ENCODE assay signal across 23 cellular contexts in genomic region chr6:144722925-144723324, GRCh38.
A peak's percentile ranks its signal among the peaks of the same experiment; 100 is the strongest.
DNase-seq lines count a peak whose midpoint lies in the region; ATAC-seq and TF ChIP-seq lines count a peak whose summit lies in the region.
"Had no signal": no experiment of that assay in that cellular context is flagged by ENCODE, and none has a peak within 500 bp of the region (broad histone marks: within the 10 kb centered on the region; RNA-seq: fewer than 3 reads in every experiment).

No MANE protein-coding gene starts in this region.

- no peaks in the 10 kb centered on the region for H3K9me3 Mint-ChIP-seq in stimulated activated effector memory CD8-positive, alpha-beta T cell treated with anti-CD3 and anti-CD28 coated beads, Interleukin-12 subunit alpha, Interleukin-12 subunit beta, amount 100 ng/mL, for 72 hours
- H3K9me3 Mint-ChIP-seq: brain; CD8-positive, alpha-beta T cell; H9; mesothelial cell of epicardium had no signal

- H3K4me3 Mint-ChIP-seq in stimulated activated effector memory CD8-positive, alpha-beta T cell treated with anti-CD3 and anti-CD28 coated beads, Interleukin-12 subunit alpha, Interleukin-12 subunit beta, amount 100 ng/mL, for 72 hours = no peak overlapping the region
- H3K4me3 Mint-ChIP-seq: brain; CD8-positive, alpha-beta T cell; H9; mesothelial cell of epicardium; naive B cell had no signal

- no TSS peak for BruUV-seq in PC-3 (replicated peaks; lab: Mats Ljungman, UMichigan)

- DNase-seq in SKM-1 treated with dmso at 0.1 percent for 144 hours (lab: John Stamatoyannopoulos, UW; ENCODE audit: unreplicated experiment) (peak; percentile 12), SKM-1 (lab: John Stamatoyannopoulos, UW; ENCODE audit: unreplicated experiment) (no peak), PC-3 (no peak), NCI-H146 treated with DMSO at 0.1 percent for 48 hours (lab: John Stamatoyannopoulos, UW; ENCODE audit: unreplicated experiment) (no peak), DMS53 (lab: John Stamatoyannopoulos, UW) (no peak), inferior parietal cortex (ENCODE audit: extremely low spot score) (no peak)
- DNase-seq in stimulated activated effector memory CD8-positive, alpha-beta T cell treated with anti-CD3 and anti-CD28 coated beads, Interleukin-12 subunit alpha, Interleukin-12 subunit beta, amount 100 ng/mL, for 72 hours (ENCODE audit: low spot score in 2 of 2) = no peak
- DNase-seq: activated CD4-positive, alpha-beta T cell treated with anti-CD3 and anti-CD28 coated beads for 1 hour; activated T-cell treated with anti-CD3 and anti-CD28 coated beads, Interleukin-2, amount 50 U/mL, for 48 hours; adrenal gland; CD8-positive, alpha-beta T cell; H9; left ventricle myocardium superior; naive B cell; NCI-H1436 treated with DMSO at 0.1 percent for 48 hours; NCI-H446 treated with DMSO at 0.1 percent for 48 hours; Peyer's patch; stimulated activated CD4-positive, alpha-beta T cell treated with anti-CD3 and anti-CD28 coated beads, Interleukin-15, amount 100 ng/mL, for 24 hours; tibial artery had no signal

- no peak overlapping the region for H3K4me2 ChIP-seq in PC-3 (ENCODE audit: low read length)

- no peaks in the 10 kb centered on the region for H3K9me2 ChIP-seq in PC-3 (replicated peaks; ENCODE audit: low read length)

- CTCF ChIA-PET in PC-3 (lab: Charles Lee) = no interaction called here

- no peak overlapping the region for H2AFZ ChIP-seq in PC-3 (ENCODE audit: low read length)

- no peaks in the 10 kb centered on the region for H3K9me3 ChIP-seq in PC-3 (ENCODE audit: low read length)
- H3K9me3 ChIP-seq: adrenal gland, Peyer's patch, SJSA1, tibial artery had no signal

- H3K79me2 ChIP-seq in PC-3 (ENCODE audit: low read length) = no peaks in the 10 kb centered on the region

- POLR2A ChIA-PET in PC-3 (lab: Charles Lee; ENCODE audit: unreplicated experiment) = no interaction called here

- peak overlapping the region; percentile 5 for H3K27ac Mint-ChIP-seq in stimulated activated effector memory CD8-positive, alpha-beta T cell treated with anti-CD3 and anti-CD28 coated beads, Interleukin-12 subunit alpha, Interleukin-12 subunit beta, amount 100 ng/mL, for 72 hours
- H3K27ac Mint-ChIP-seq: CD8-positive, alpha-beta T cell; mesothelial cell of epicardium had no signal

- peaks cover 42% of the 10 kb centered on the region for H3K4me1 Mint-ChIP-seq in stimulated activated effector memory CD8-positive, alpha-beta T cell treated with anti-CD3 and anti-CD28 coated beads, Interleukin-12 subunit alpha, Interleukin-12 subunit beta, amount 100 ng/mL, for 72 hours

- peaks cover 39% of the 10 kb centered on the region for H3K4me1 ChIP-seq in PC-3 (ENCODE audit: insufficient read depth, low read length)
- H3K4me1 ChIP-seq: adrenal gland, Peyer's patch, tibial artery had no signal

- H3K27ac ChIP-seq in PC-3 (ENCODE audit: low read length) = 0 out of 2 replicates have a peak overlapping the region, but pooled peaks have one; percentile 27
- H3K27ac ChIP-seq: adrenal gland, Peyer's patch, SJSA1, tibial artery had no signal

- no peaks in the 10 kb centered on the region for H3K27me3 ChIP-seq in PC-3 (ENCODE audit: low read length)
- H3K27me3 ChIP-seq: adrenal gland, Peyer's patch, SJSA1, tibial artery had no signal

- H3K36me3 ChIP-seq in PC-3 (ENCODE audit: low read depth, low read length) = no peaks in the 10 kb centered on the region
- H3K36me3 ChIP-seq: adrenal gland, Peyer's patch had no signal

- intact Hi-C loops in PC-3 (cut with micrococcal nuclease) = no loop called here

- H3F3A ChIP-seq in PC-3 (ENCODE audit: low read length, unreplicated experiment) = no peaks in the 10 kb centered on the region

- H3K36me3 Mint-ChIP-seq in stimulated activated effector memory CD8-positive, alpha-beta T cell treated with anti-CD3 and anti-CD28 coated beads, Interleukin-12 subunit alpha, Interleukin-12 subunit beta, amount 100 ng/mL, for 72 hours = peaks cover 6% of the 10 kb centered on the region

- H3K4me3 ChIP-seq in PC-3 (ENCODE audit: low read length) = no peak overlapping the region
- H3K4me3 ChIP-seq: adrenal gland, Peyer's patch, SJSA1, tibial artery had no signal

- no peaks in the 10 kb centered on the region for H4K20me1 ChIP-seq in PC-3 (ENCODE audit: low read length)

- no peak overlapping the region for H3K9ac ChIP-seq in PC-3 (ENCODE audit: low read length)

- no peak for TF ChIP-seq CTCF in PC-3 (conservative IDR thresholded peaks at IDR 0.05; ENCODE audit: low read depth, low read length)

- ATAC-seq in HG02973 (IDR thresholded peaks at IDR 0.05; ENCODE audit: unreplicated experiment) = peak; percentile 41
- no peak for ATAC-seq in PC-3
- ATAC-seq in stimulated activated effector memory CD8-positive, alpha-beta T cell treated with anti-CD3 and anti-CD28 coated beads, Interleukin-12 subunit alpha, Interleukin-12 subunit beta, amount 100 ng/mL, for 72 hours = no peak
- ATAC-seq: CD8-positive, alpha-beta T cell; left ventricle myocardium superior had no signal
